In genomic region chr12:41819948-41820347, GRCh38 we compare ENCODE assay signal across 1 cellular context.
TF ChIP-seq lines count a peak whose summit lies in the region.

No MANE protein-coding gene starts in this region.

TF ChIP-seq in HepG2, 621 proteins besides CTCF, POLR2A, EP300 and RAD21 (continued from another document):
- no peak for TF ChIP-seq ZNF142 (CRISPR knock-in tag; IDR thresholded peaks at IDR 0.05)
